In the genomic region with DNA sequence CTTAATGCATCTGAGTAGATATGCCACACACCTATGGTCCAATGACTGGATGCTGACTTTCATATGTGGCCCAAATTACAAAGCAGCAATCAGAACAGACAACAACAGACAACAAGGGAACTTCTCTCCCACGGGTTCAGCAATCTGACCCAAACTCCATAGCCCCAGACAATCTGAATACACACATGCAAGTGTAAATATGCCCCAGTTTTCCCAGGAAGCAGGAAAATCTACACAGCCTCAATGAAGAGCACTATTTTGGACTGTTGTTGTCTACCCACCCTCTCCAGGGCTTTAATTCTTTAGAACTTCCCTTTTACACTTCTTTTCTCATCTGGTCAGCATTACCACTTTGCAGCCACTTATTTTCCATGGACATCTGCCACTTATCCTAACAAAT, we compare ENCODE assay signal across 10 cellular contexts. TPM values are rescaled to one million over a fixed set of nuclear protein-coding genes. Genes with fewer than 3 reads are reported as not detected.
A peak's percentile ranks its signal among the peaks of the same experiment; 100 is the strongest.
DNase-seq lines count a peak whose midpoint lies in the region; ATAC-seq and TF ChIP-seq lines count a peak whose summit lies in the region.
"Had no signal": no experiment of that assay in that cellular context is flagged by ENCODE, and none has a peak within 500 bp of the region (broad histone marks: within the 10 kb centered on the region; RNA-seq: fewer than 3 reads in every experiment).

No MANE protein-coding gene starts in this region.

- ATAC-seq in naive thymus-derived CD4-positive, alpha-beta T cell: no peak
- ATAC-seq in HG03196 (IDR thresholded peaks at IDR 0.05; ENCODE audit: unreplicated experiment) (no peak), HG03045 (IDR thresholded peaks at IDR 0.05; ENCODE audit: unreplicated experiment) (no peak)

- H3K27ac ChIP-seq in AG04450 (ENCODE audit: low read depth, low read length): no peak overlapping the region
- H3K27ac ChIP-seq in naive thymus-derived CD4-positive, alpha-beta T cell (ENCODE audit: low read depth, low read length): no peak overlapping the region

- H3K4me1 ChIP-seq in naive thymus-derived CD4-positive, alpha-beta T cell (ENCODE audit: control insufficient read depth in 2 of 2, insufficient read depth in 2 of 2, low read length in 2 of 2): peaks cover 29% of the 10 kb centered on the region in 2 donors

- H3K4me3 ChIP-seq in AG04450 (ENCODE audit: low read depth, low read length) (peak overlapping the region; percentile 78), astrocyte of the cerebellum (ENCODE audit: low read depth, low read length) (peak overlapping the region; percentile 3)
- no peak overlapping the region for H3K4me3 ChIP-seq in naive thymus-derived CD4-positive, alpha-beta T cell (ENCODE audit: low read length)

- POLR2A ChIA-PET in AG04450 (lab: Yijun Ruan, JAX): interaction anchor here (0.7 kb wide), 1 partner anchor 579 kb away, joined by 3 read pairs; no protein-coding TSS in a partner anchor
- POLR2A ChIA-PET in naive thymus-derived CD4-positive, alpha-beta T cell (lab: Charles Lee): no interaction called here

- in situ Hi-C loops in astrocyte of the cerebellum (cut with HindIII; ENCODE audit: low sequenced_read_pairs): no loop called here

- H3K9me3 Mint-ChIP-seq in HFFc6: no peaks in the 10 kb centered on the region
- H3K9me3 Mint-ChIP-seq in naive thymus-derived CD4-positive, alpha-beta T cell: no peaks in the 10 kb centered on the region

- H3K4me1 Mint-ChIP-seq in HFFc6 (ENCODE audit: low read depth): peaks cover 75% of the 10 kb centered on the region
- peaks cover 57 to 80% (median 76%) of the 10 kb centered on the region in 7 donors for H3K4me1 Mint-ChIP-seq in naive thymus-derived CD4-positive, alpha-beta T cell

- TF ChIP-seq CTCF in AG04450 (IDR thresholded peaks at IDR 0.05; ENCODE audit: low read depth, low read length) (no peak), HFFc6 (IDR thresholded peaks at IDR 0.05) (no peak), astrocyte of the cerebellum (IDR thresholded peaks at IDR 0.05; ENCODE audit: low read depth, low read length, missing control alignments) (no peak)

- no peak for TF ChIP-seq POLR2A in erythroblast (IDR thresholded peaks at IDR 0.05; ENCODE audit: low read length)

- H3K27me3 ChIP-seq in AG04450 (ENCODE audit: control insufficient read depth, insufficient read depth, low read length): no peaks in the 10 kb centered on the region
- H3K27me3 ChIP-seq in naive thymus-derived CD4-positive, alpha-beta T cell (ENCODE audit: control insufficient read depth in 2 of 2, insufficient read depth in 2 of 2, low read length in 2 of 2): no peaks in the 10 kb centered on the region

- peak overlapping the region; percentile 52 for H3K4me3 Mint-ChIP-seq in HFFc6
- peak overlapping the region; percentile 69 to 91 (median 82) for H3K4me3 Mint-ChIP-seq in naive thymus-derived CD4-positive, alpha-beta T cell

- intact Hi-C loops in naive thymus-derived CD4-positive, alpha-beta T cell (cut with micrococcal nuclease): loop anchor here (10.0 kb wide), 2 partner anchors 239 to 339 kb away; partner anchors contain the start of gene CUL2 (in 1 of the 2)

- peaks cover 31% of the 10 kb centered on the region for H3K36me3 Mint-ChIP-seq in HFFc6 (ENCODE audit: low read depth)
- H3K36me3 Mint-ChIP-seq in naive thymus-derived CD4-positive, alpha-beta T cell: peaks cover 0 to 17% (median 0%) of the 10 kb centered on the region in 5 donors

- DNase-seq in AG04450 (ENCODE audit: low read depth, low spot score): no peak
- no peak for DNase-seq in HFFc6
- DNase-seq in astrocyte of the cerebellum (ENCODE audit: low read depth): no peak
- no peak for DNase-seq in naive thymus-derived CD4-positive, alpha-beta T cell
- no peak for DNase-seq in MV-4-11 (lab: John Stamatoyannopoulos, UW)
- no peak for DNase-seq in erythroblast (lab: John Stamatoyannopoulos, UW)
- DNase-seq: foreskin fibroblast, NCI-H1105 treated with DMSO at 0.1 percent for 48 hours had no signal

- no peaks in the 10 kb centered on the region for H3K27me3 Mint-ChIP-seq in HFFc6 (ENCODE audit: insufficient read depth)
- no peaks in the 10 kb centered on the region for H3K27me3 Mint-ChIP-seq in naive thymus-derived CD4-positive, alpha-beta T cell

- peaks cover 4% of the 10 kb centered on the region for H3K9me3 ChIP-seq in AG04450 (ENCODE audit: control insufficient read depth, insufficient read depth, low read length)
- no peaks in the 10 kb centered on the region for H3K9me3 ChIP-seq in naive thymus-derived CD4-positive, alpha-beta T cell (ENCODE audit: control insufficient read depth in 2 of 3, low read length in 3 of 3)

- CTCF ChIA-PET in AG04450 (lab: Charles Lee): interaction anchor here (0.5 to 0.6 kb wide), 2 partner anchors 105 to 211 kb away, joined by 3 read pairs; no protein-coding TSS in a partner anchor
- CTCF ChIA-PET in naive thymus-derived CD4-positive, alpha-beta T cell (lab: Charles Lee): no interaction called here

- H3K27ac Mint-ChIP-seq in HFFc6: peak overlapping the region; percentile 6
- H3K27ac Mint-ChIP-seq in naive thymus-derived CD4-positive, alpha-beta T cell: peak overlapping the region; percentile 21 to 85 (median 73)

- H3K36me3 ChIP-seq in naive thymus-derived CD4-positive, alpha-beta T cell (ENCODE audit: control insufficient read depth in 2 of 3, insufficient read depth in 3 of 3, low read length in 3 of 3): no peaks in the 10 kb centered on the region

RNA-seq across cellular contexts. Expression of gene CCNY, which starts 2.0 kb away (rescaled TPM):
- 90.2 and 97.3 TPM in 2 replicates for polyA plus RNA-seq in AG04450 (2011; rRNA removed)
- polyA minus RNA-seq in AG04450 (2011; rRNA and poly(A)+ RNA removed): 91.1 and 94.3 TPM in 2 replicates
- 10 to 100 TPM; 60.0 to 76.6 (median 69.9) TPM for total RNA-seq in HFFc6 (2021; fragmentation: NEBNext Ultra II Directional; extraction: Animal tissue kit (Norgen Biotek cat#: 25700))
- 10 to 100 TPM; 52.3 to 91.9 (median 68.3) TPM for total RNA-seq in naive thymus-derived CD4-positive, alpha-beta T cell
- polyA plus RNA-seq in naive thymus-derived CD4-positive, alpha-beta T cell: 10 to 100 TPM; 11.6 to 13.0 TPM
